In genomic region chr3:58034738-58035511, GRCh38 we compare ENCODE assay signal across 9 cellular contexts. TPM values are rescaled to one million over a fixed set of nuclear protein-coding genes. Genes with fewer than 3 reads are reported as not detected.
DNase-seq lines count a peak whose midpoint lies in the region; ATAC-seq, FAIRE-seq and TF ChIP-seq lines count a peak whose summit lies in the region.
"Had no signal": no experiment of that assay in that cellular context is flagged by ENCODE, and none has a peak within 500 bp of the region (broad histone marks: within the 10 kb centered on the region; RNA-seq: fewer than 3 reads in every experiment).

No MANE protein-coding gene starts in this region.

- H3K4me3 ChIP-seq in A549 = no peak overlapping the region

- TF ChIP-seq EP300 in A549 (IDR thresholded peaks at IDR 0.05) = no peak

- no peak overlapping the region; a peak in 1 of 6 replicates for H3K27ac ChIP-seq in A549
- H3K27ac ChIP-seq: neutrophil had no signal

- no peak for TF ChIP-seq CTCF in A549 (IDR thresholded peaks at IDR 0.05)

- H3K27ac Mint-ChIP-seq in activated CD4-positive, alpha-beta memory T cell treated with anti-CD3 and anti-CD28 coated beads, Interleukin-2, amount 10 ng/mL, durations not matched to agents 7 days and 5 days = peak overlapping the region; percentile 77
- H3K27ac Mint-ChIP-seq in natural killer cell treated with Interleukin-12 subunit alpha and Interleukin-12 subunit beta and Interleukin-15 and Interleukin-18, amount 100 ng/mL, for 72 hours = peak overlapping the region; percentile 8 to 78

- peak in 1 of 2 experiments; percentile 41; a peak in 3 of 6 replicates for ATAC-seq in A549
- peak; percentile 97 for ATAC-seq in GM19043 (IDR thresholded peaks at IDR 0.05; ENCODE audit: low read depth, unreplicated experiment)
- ATAC-seq in HG03064 (IDR thresholded peaks at IDR 0.05; ENCODE audit: low read depth, unreplicated experiment) = peak; percentile 97
- ATAC-seq in natural killer cell treated with Interleukin-12 subunit alpha and Interleukin-12 subunit beta and Interleukin-15 and Interleukin-18, amount 100 ng/mL, for 72 hours = peak; percentile 94 to 97

- CTCF ChIA-PET in A549 (lab: Yijun Ruan, JAX) = interaction anchor here (1.1 to 1.9 kb wide), 3 partner anchors 15 to 143 kb away, joined by 3 to 6 read pairs (median 5); no protein-coding TSS in a partner anchor
- CTCF ChIA-PET in activated CD4-positive, alpha-beta memory T cell treated with anti-CD3 and anti-CD28 coated beads, Interleukin-2, amount 10 ng/mL, durations not matched to agents 7 days and 5 days (lab: Charles Lee) = interaction anchor here (1.0 to 2.9 kb wide), 6 partner anchors 12 to 143 kb away, joined by 3 to 15 read pairs (median 6); partner anchors contain the start of gene FLNB

- DNase-seq in A549 (ENCODE audit: low read depth in 1 of 2, low spot score in 1 of 2) (no peak), NCI-H146 treated with DMSO at 0.1 percent for 48 hours (lab: John Stamatoyannopoulos, UW; ENCODE audit: unreplicated experiment) (no peak), frontal cortex (ENCODE audit: low spot score in 2 of 2) (no peak), HCEC 1CT (no peak)
- DNase-seq in activated CD4-positive, alpha-beta memory T cell treated with anti-CD3 and anti-CD28 coated beads, Interleukin-2, amount 10 ng/mL, durations not matched to agents 7 days and 5 days = peak; percentile 43
- no peak for DNase-seq in natural killer cell treated with Interleukin-12 subunit alpha and Interleukin-12 subunit beta and Interleukin-15 and Interleukin-18, amount 100 ng/mL, for 72 hours (ENCODE audit: low spot score)

- TF ChIP-seq POLR2A in A549 (IDR thresholded peaks at IDR 0.05; ENCODE audit: low read length) = no peak

- peak overlapping the region; percentile 34 for H3K4me2 ChIP-seq in A549

- POLR2A ChIA-PET in A549 (lab: Yijun Ruan, JAX) = no interaction called here
- POLR2A ChIA-PET in activated CD4-positive, alpha-beta memory T cell treated with anti-CD3 and anti-CD28 coated beads, Interleukin-2, amount 10 ng/mL, durations not matched to agents 7 days and 5 days (lab: Charles Lee) = interaction anchor here (0.9 to 3.1 kb wide), 4 partner anchors 9 to 45 kb away, joined by 3 to 20 read pairs (median 4); no protein-coding TSS in a partner anchor

- H3K4me1 Mint-ChIP-seq in activated CD4-positive, alpha-beta memory T cell treated with anti-CD3 and anti-CD28 coated beads, Interleukin-2, amount 10 ng/mL, durations not matched to agents 7 days and 5 days = peaks cover 51% of the 10 kb centered on the region
- peaks cover 17 to 20% of the 10 kb centered on the region in 2 donors for H3K4me1 Mint-ChIP-seq in natural killer cell treated with Interleukin-12 subunit alpha and Interleukin-12 subunit beta and Interleukin-15 and Interleukin-18, amount 100 ng/mL, for 72 hours (ENCODE audit: low read depth in 2 of 2)

- FAIRE-seq in A549 (lab: Jason Lieb, UNC) = no peak
- FAIRE-seq in frontal cortex (lab: Jason Lieb, UNC) = no peak

- peaks cover 93% of the 10 kb centered on the region for H3K4me1 ChIP-seq in A549

- H3K9me3 ChIP-seq in A549 = no peaks in the 10 kb centered on the region
- H3K9me3 ChIP-seq: neutrophil had no signal

- H3K9me3 Mint-ChIP-seq in activated CD4-positive, alpha-beta memory T cell treated with anti-CD3 and anti-CD28 coated beads, Interleukin-2, amount 10 ng/mL, durations not matched to agents 7 days and 5 days = no peaks in the 10 kb centered on the region
- no peaks in the 10 kb centered on the region for H3K9me3 Mint-ChIP-seq in natural killer cell treated with Interleukin-12 subunit alpha and Interleukin-12 subunit beta and Interleukin-15 and Interleukin-18, amount 100 ng/mL, for 72 hours

- 57% methylated on average over 5 of the region's 6 CpGs for WGBS in A549 (ENCODE audit: missing lambda C conversion rate)

- H3K27me3 Mint-ChIP-seq in activated CD4-positive, alpha-beta memory T cell treated with anti-CD3 and anti-CD28 coated beads, Interleukin-2, amount 10 ng/mL, durations not matched to agents 7 days and 5 days = no peaks in the 10 kb centered on the region
- peaks cover 0 to 2% of the 10 kb centered on the region in 2 donors for H3K27me3 Mint-ChIP-seq in natural killer cell treated with Interleukin-12 subunit alpha and Interleukin-12 subunit beta and Interleukin-15 and Interleukin-18, amount 100 ng/mL, for 72 hours

- peaks cover 4% of the 10 kb centered on the region for H3K36me3 Mint-ChIP-seq in activated CD4-positive, alpha-beta memory T cell treated with anti-CD3 and anti-CD28 coated beads, Interleukin-2, amount 10 ng/mL, durations not matched to agents 7 days and 5 days (ENCODE audit: low read depth)
- no peaks in the 10 kb centered on the region for H3K36me3 Mint-ChIP-seq in natural killer cell treated with Interleukin-12 subunit alpha and Interleukin-12 subunit beta and Interleukin-15 and Interleukin-18, amount 100 ng/mL, for 72 hours

- TF ChIP-seq RAD21 in A549 (conservative IDR thresholded peaks at IDR 0.05 in 1 of 2, IDR thresholded peaks at IDR 0.05 in 1 of 2) = no peak

- peak overlapping the region; percentile 9 for H3K4me3 Mint-ChIP-seq in activated CD4-positive, alpha-beta memory T cell treated with anti-CD3 and anti-CD28 coated beads, Interleukin-2, amount 10 ng/mL, durations not matched to agents 7 days and 5 days
- peak overlapping the region; percentile 67 for H3K4me3 Mint-ChIP-seq in natural killer cell treated with Interleukin-12 subunit alpha and Interleukin-12 subunit beta and Interleukin-15 and Interleukin-18, amount 100 ng/mL, for 72 hours

TF ChIP-seq in A549, 52 proteins besides CTCF, POLR2A, EP300 and RAD21:
- TF ChIP-seq EHF (CRISPR knock-in tag; IDR thresholded peaks at IDR 0.05) = no peak
- TF ChIP-seq, protein P1, sequence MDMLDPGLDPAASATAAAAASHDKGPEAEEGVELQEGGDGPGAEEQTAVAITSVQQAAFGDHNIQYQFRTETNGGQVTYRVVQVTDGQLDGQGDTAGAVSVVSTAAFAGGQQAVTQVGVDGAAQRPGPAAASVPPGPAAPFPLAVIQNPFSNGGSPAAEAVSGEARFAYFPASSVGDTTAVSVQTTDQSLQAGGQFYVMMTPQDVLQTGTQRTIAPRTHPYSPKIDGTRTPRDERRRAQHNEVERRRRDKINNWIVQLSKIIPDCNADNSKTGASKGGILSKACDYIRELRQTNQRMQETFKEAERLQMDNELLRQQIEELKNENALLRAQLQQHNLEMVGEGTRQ (IDR thresholded peaks at IDR 0.05) = peak; percentile 52

RNA-seq across cellular contexts. Expression of gene FLNB, which starts 26.7 kb away (rescaled TPM):
- 387 and 439 TPM in 2 replicates for polyA plus RNA-seq in A549 (2011; rRNA removed)
- polyA plus RNA-seq in A549 (2012; cell fraction: cytosol; rRNA removed) = 153 and 161 TPM in 2 replicates
- 1,973 and 2,223 TPM in 2 replicates for polyA plus RNA-seq in A549 (2012; cell fraction: nucleus; rRNA removed)
- polyA plus RNA-seq in A549 (2017; fragmentation: RNase III; extraction: RNeasy Plus Mini Kit Qiagen cat#74134 plus additional on column Dnase treatment) = 235 to 282 TPM (median 257 TPM) in 3 replicates
- 1,159 and 1,213 TPM in 2 replicates for polyA minus RNA-seq in A549 (2011; rRNA and poly(A)+ RNA removed)
- 10 to 100 TPM; 33.3 to 37.9 TPM for total RNA-seq in activated CD4-positive, alpha-beta memory T cell treated with anti-CD3 and anti-CD28 coated beads, Interleukin-2, amount 10 ng/mL, durations not matched to agents 7 days and 5 days
- 10 to 100 TPM in 1 of 2 donors, 1 to 10 TPM in 1; 5.9 to 15.4 TPM for total RNA-seq in natural killer cell treated with Interleukin-12 subunit alpha and Interleukin-12 subunit beta and Interleukin-15 and Interleukin-18, amount 100 ng/mL, for 72 hours
- total RNA-seq in frontal cortex = 16.3 TPM
